Comparison of ENCODE assay signal across 22 cellular contexts in genomic region chr4:144820115-144820514, GRCh38.
A peak's percentile ranks its signal among the peaks of the same experiment; 100 is the strongest.
DNase-seq lines count a peak whose midpoint lies in the region; ATAC-seq and TF ChIP-seq lines count a peak whose summit lies in the region.
"Had no signal": no experiment of that assay in that cellular context is flagged by ENCODE, and none has a peak within 500 bp of the region (broad histone marks: within the 10 kb centered on the region; RNA-seq: fewer than 3 reads in every experiment).

No MANE protein-coding gene starts in this region.

- CTCF ChIA-PET in IMR-90 (lab: Yijun Ruan, JAX) = interaction anchor here (0.6 to 0.7 kb wide), 2 partner anchors 153 to 1724 kb away, joined by 3 read pairs; no protein-coding TSS in a partner anchor
- CTCF ChIA-PET in activated naive CD4-positive, alpha-beta T cell treated with anti-CD3 and anti-CD28 coated beads for 36 hours (lab: Charles Lee) = no interaction called here

- H2BK15ac ChIP-seq in IMR-90 (ENCODE audit: low read depth, low read length) = no peak overlapping the region
- no peak overlapping the region for H2BK15ac ChIP-seq in mesendoderm (replicated peaks; ENCODE audit: low read depth)

- H3K23ac ChIP-seq in IMR-90 (ENCODE audit: low read depth, low read length) (no peak overlapping the region), mesendoderm (ENCODE audit: low read length) (no peak overlapping the region)

- H4K5ac ChIP-seq in IMR-90 (ENCODE audit: low read depth, low read length) = no peak overlapping the region
- H4K5ac ChIP-seq in mesendoderm (ENCODE audit: low read length) = no peak overlapping the region

- no TSS peak for BruUV-seq in IMR-90 (replicated peaks; lab: Mats Ljungman, UMichigan)

- H3K9ac ChIP-seq in IMR-90 (ENCODE audit: low read depth, low read length) = no peak overlapping the region
- H3K9ac ChIP-seq in mesendoderm (ENCODE audit: low read length) = no peak overlapping the region
- H3K9ac ChIP-seq: KMS-11 had no signal

- H3K14ac ChIP-seq in IMR-90 (replicated peaks; ENCODE audit: low read depth, low read length) = no peak overlapping the region

- H3K27me3 ChIP-seq in IMR-90 (ENCODE audit: control insufficient read depth, insufficient read depth, low read length) (no peaks in the 10 kb centered on the region), mesendoderm (ENCODE audit: insufficient read depth, low read length, poor library complexity) (no peaks in the 10 kb centered on the region), esophagus muscularis mucosa (no peaks in the 10 kb centered on the region)
- H3K27me3 ChIP-seq: breast epithelium, right lobe of liver, SJSA1, vagina had no signal

- H3K9me3 Mint-ChIP-seq in activated naive CD4-positive, alpha-beta T cell treated with anti-CD3 and anti-CD28 coated beads for 36 hours = peaks cover 6% of the 10 kb centered on the region

- H3K4ac ChIP-seq in IMR-90 (ENCODE audit: low read depth, low read length) (no peak overlapping the region), mesendoderm (ENCODE audit: low read depth, low read length) (no peak overlapping the region)

- H3K56ac ChIP-seq in IMR-90 (ENCODE audit: extremely low read depth, insufficient read depth, low read length) (no peak overlapping the region), mesendoderm (ENCODE audit: low read length) (no peak overlapping the region)

- H2BK5ac ChIP-seq in IMR-90 (ENCODE audit: low read depth, low read length, poor library complexity, severe bottlenecking) (no peak overlapping the region), mesendoderm (ENCODE audit: low read length) (no peak overlapping the region)

- intact Hi-C loops in IMR-90 (cut with micrococcal nuclease) = no loop called here
- intact Hi-C loops in esophagus muscularis mucosa (cut with DNase I) = no loop called here
- intact Hi-C loops in activated naive CD4-positive, alpha-beta T cell treated with anti-CD3 and anti-CD28 coated beads for 36 hours (cut with micrococcal nuclease) = no loop called here

- in situ Hi-C loops in IMR-90 (cut with MboI; ENCODE audit: low sequenced_read_pairs) = no loop called here

- H2BK20ac ChIP-seq in IMR-90 (ENCODE audit: low read depth, low read length) = no peak overlapping the region

- H4K20me1 ChIP-seq in IMR-90 (ENCODE audit: insufficient read depth, low read length) = no peaks in the 10 kb centered on the region

- H3K79me1 ChIP-seq in IMR-90 (ENCODE audit: low read depth in 1 of 2, low read length in 2 of 2) (no peaks in the 10 kb centered on the region), mesendoderm (ENCODE audit: low read length) (no peaks in the 10 kb centered on the region)

- H2AK9ac ChIP-seq in IMR-90 (replicated peaks; ENCODE audit: low read depth, low read length, poor library complexity) = no peak overlapping the region

- H3K9me3 ChIP-seq in IMR-90 (ENCODE audit: control insufficient read depth, insufficient read depth, low read length) = no peaks in the 10 kb centered on the region
- no peaks in the 10 kb centered on the region for H3K9me3 ChIP-seq in esophagus muscularis mucosa
- H3K9me3 ChIP-seq: breast epithelium, right lobe of liver, SJSA1, vagina had no signal

- TF ChIP-seq CTCF in IMR-90 (conservative IDR thresholded peaks at IDR 0.05; ENCODE audit: low read depth, low read length) (no peak), esophagus muscularis mucosa (IDR thresholded peaks at IDR 0.05) (no peak)

- H2AK5ac ChIP-seq in IMR-90 (ENCODE audit: low read depth, low read length) = no peak overlapping the region
- H2AK5ac ChIP-seq in mesendoderm (ENCODE audit: low read length) = no peak overlapping the region

- H3K4me1 ChIP-seq in IMR-90 (ENCODE audit: control insufficient read depth, insufficient read depth, low read length) (no peaks in the 10 kb centered on the region), mesendoderm (ENCODE audit: control insufficient read depth, low read depth, low read length) (no peaks in the 10 kb centered on the region), esophagus muscularis mucosa (no peaks in the 10 kb centered on the region)
- H3K4me1 ChIP-seq: breast epithelium, right lobe of liver, vagina had no signal

- no peak overlapping the region for H2AFZ ChIP-seq in IMR-90 (replicated peaks; ENCODE audit: low read length, poor library complexity)
- H2AFZ ChIP-seq: PC-9 had no signal

- H3K36me3 ChIP-seq in IMR-90 (ENCODE audit: control insufficient read depth, insufficient read depth, low read length) = no peaks in the 10 kb centered on the region
- no peaks in the 10 kb centered on the region for H3K36me3 ChIP-seq in mesendoderm (ENCODE audit: control insufficient read depth, insufficient read depth, low read length)
- no peaks in the 10 kb centered on the region for H3K36me3 ChIP-seq in esophagus muscularis mucosa
- H3K36me3 ChIP-seq: breast epithelium, right lobe of liver, SJSA1, vagina had no signal

- TF ChIP-seq EP300 in esophagus muscularis mucosa (IDR thresholded peaks at IDR 0.05) = no peak

- dilution Hi-C loops in IMR-90 (cut with HindIII; ENCODE audit: low sequenced_read_pairs, unreplicated experiment) = no loop called here

- POLR2A ChIA-PET in IMR-90 (lab: Charles Lee; ENCODE audit: unreplicated experiment) = no interaction called here

- TF ChIP-seq POLR2A in IMR-90 (IDR thresholded peaks at IDR 0.05; ENCODE audit: low read depth, low read length) = no peak
- TF ChIP-seq POLR2A in esophagus muscularis mucosa (IDR thresholded peaks at IDR 0.05; ENCODE audit: low read depth) = no peak

- no peak for ATAC-seq in IMR-90 (ENCODE audit: low read depth)
- ATAC-seq: esophagus mucosa, left lobe of liver, right lobe of liver had no signal

- no peak overlapping the region for H3K27ac ChIP-seq in IMR-90 (ENCODE audit: insufficient read depth, low read length)
- no peak overlapping the region for H3K27ac ChIP-seq in mesendoderm (ENCODE audit: low read depth, low read length)
- no peak overlapping the region for H3K27ac ChIP-seq in esophagus muscularis mucosa (replicated peaks in 1 of 4)
- H3K27ac ChIP-seq: breast epithelium, HL-60, KMS-11, PC-9, right lobe of liver, SJSA1, vagina had no signal

- no peak overlapping the region for H3K4me3 ChIP-seq in IMR-90 (ENCODE audit: insufficient read depth, low read depth, low read length)
- H3K4me3 ChIP-seq in mesendoderm (ENCODE audit: low read length) = no peak overlapping the region
- H3K4me3 ChIP-seq in esophagus muscularis mucosa = no peak overlapping the region
- H3K4me3 ChIP-seq: breast epithelium, PC-9, right lobe of liver, SJSA1, vagina had no signal

- H3K4me1 Mint-ChIP-seq in activated naive CD4-positive, alpha-beta T cell treated with anti-CD3 and anti-CD28 coated beads for 36 hours (ENCODE audit: low read depth) = no peaks in the 10 kb centered on the region
- H3K4me1 Mint-ChIP-seq: B cell had no signal

- H3K18ac ChIP-seq in IMR-90 (ENCODE audit: low read depth, low read length) = no peak overlapping the region
- H3K18ac ChIP-seq in mesendoderm (ENCODE audit: low read length) = no peak overlapping the region

- no peak for TF ChIP-seq RAD21 in IMR-90 (IDR thresholded peaks at IDR 0.05; ENCODE audit: low read length)

- DNase-seq in AG20443 (ENCODE audit: low spot score) = peak; percentile 30
- peak; percentile 11 for DNase-seq in IMR-90
- DNase-seq in dedifferentiated amniotic fluid mesenchymal stem cell (ENCODE audit: extremely low spot score) = peak; percentile 21
- peak; percentile 5 for DNase-seq in mesendoderm
- no peak for DNase-seq in esophagus muscularis mucosa (ENCODE audit: extremely low spot score)
- DNase-seq in NCI-H82 (lab: John Stamatoyannopoulos, UW) = no peak
- no peak for DNase-seq in activated naive CD4-positive, alpha-beta T cell treated with anti-CD3 and anti-CD28 coated beads for 36 hours
- no peak for DNase-seq in activated CD8-positive, alpha-beta memory T cell treated with anti-CD3 and anti-CD28 coated beads for 24 hours
- DNase-seq: activated CD4-positive, alpha-beta T cell treated with anti-CD3 and anti-CD28 coated beads for 1 hour; activated CD8-positive, alpha-beta memory T cell treated with anti-CD3 and anti-CD28 coated beads, Interleukin-2, amount 50 U/mL, for 4 hours; NCI-H2171; NCI-H748 treated with DMSO at 0.1 percent for 48 hours; PC-9; right lobe of liver had no signal

- H3K36me3 Mint-ChIP-seq in activated naive CD4-positive, alpha-beta T cell treated with anti-CD3 and anti-CD28 coated beads for 36 hours (ENCODE audit: low read depth) = no peaks in the 10 kb centered on the region

- no peak overlapping the region for H3K4me3 Mint-ChIP-seq in activated naive CD4-positive, alpha-beta T cell treated with anti-CD3 and anti-CD28 coated beads for 36 hours
- H3K4me3 Mint-ChIP-seq: B cell had no signal

- H4K91ac ChIP-seq in IMR-90 (ENCODE audit: insufficient read depth, low read depth, low read length) = no peak overlapping the region

- no peaks in the 10 kb centered on the region for H3K27me3 Mint-ChIP-seq in activated naive CD4-positive, alpha-beta T cell treated with anti-CD3 and anti-CD28 coated beads for 36 hours (ENCODE audit: low read depth)
- H3K27me3 Mint-ChIP-seq: B cell had no signal

- H2BK120ac ChIP-seq in IMR-90 (ENCODE audit: low read depth, low read length) = no peak overlapping the region
- no peak overlapping the region for H2BK120ac ChIP-seq in mesendoderm (ENCODE audit: low read depth, low read length)

- no peak overlapping the region for H3K4me2 ChIP-seq in IMR-90 (ENCODE audit: low read depth, low read length)
- no peak overlapping the region for H3K4me2 ChIP-seq in mesendoderm (ENCODE audit: low read length)
- H3K4me2 ChIP-seq: KMS-11, PC-9 had no signal

- H3K9me1 ChIP-seq in IMR-90 (ENCODE audit: insufficient read depth, low read length) = no peaks in the 10 kb centered on the region

- H3K27ac Mint-ChIP-seq in activated naive CD4-positive, alpha-beta T cell treated with anti-CD3 and anti-CD28 coated beads for 36 hours = no peak overlapping the region
- H3K27ac Mint-ChIP-seq: B cell had no signal

- H3K79me2 ChIP-seq in mesendoderm (ENCODE audit: control insufficient read depth, insufficient read depth, low read length) = no peaks in the 10 kb centered on the region

- H4K8ac ChIP-seq in IMR-90 (ENCODE audit: low read depth in 2 of 2, low read length in 2 of 2) = no peak overlapping the region
- H4K8ac ChIP-seq in mesendoderm (ENCODE audit: low read depth, low read length) = no peak overlapping the region

TF ChIP-seq in IMR-90, 13 proteins besides CTCF, POLR2A, EP300 and RAD21 (continues in another document):
- no peak for TF ChIP-seq MXI1 (IDR thresholded peaks at IDR 0.05; ENCODE audit: borderline replicate concordance, low read depth, low read length)
- no peak for TF ChIP-seq SMC3 (IDR thresholded peaks at IDR 0.05; ENCODE audit: low read depth, low read length)
- no peak for TF ChIP-seq MAZ (IDR thresholded peaks at IDR 0.05; ENCODE audit: borderline replicate concordance, low read depth, low read length)
- no peak for TF ChIP-seq RCOR1 (IDR thresholded peaks at IDR 0.05; ENCODE audit: insufficient replicate concordance, low read length)
- TF ChIP-seq BHLHE40 (IDR thresholded peaks at IDR 0.05; ENCODE audit: low read depth, low read length) = no peak
- no peak for TF ChIP-seq NFE2L2 (IDR thresholded peaks at IDR 0.05; ENCODE audit: low read depth, low read length)

Comparison
In these comparisons a context has a peak if more than half of its experiments do, and no peak if none do; other contexts are left out.
1. DNase-seq: peak in AG20443 (single experiment), IMR-90 (single experiment), dedifferentiated amniotic fluid mesenchymal stem cell (single experiment) and mesendoderm (single experiment); none in esophagus muscularis mucosa (single experiment), NCI-H82 (single experiment), activated naive CD4-positive, alpha-beta T cell treated with anti-CD3 and anti-CD28 coated beads for 36 hours (single experiment) and activated CD8-positive, alpha-beta memory T cell treated with anti-CD3 and anti-CD28 coated beads for 24 hours (single experiment).